26 cellular contexts compared by ENCODE assay signal in the genomic region with DNA sequence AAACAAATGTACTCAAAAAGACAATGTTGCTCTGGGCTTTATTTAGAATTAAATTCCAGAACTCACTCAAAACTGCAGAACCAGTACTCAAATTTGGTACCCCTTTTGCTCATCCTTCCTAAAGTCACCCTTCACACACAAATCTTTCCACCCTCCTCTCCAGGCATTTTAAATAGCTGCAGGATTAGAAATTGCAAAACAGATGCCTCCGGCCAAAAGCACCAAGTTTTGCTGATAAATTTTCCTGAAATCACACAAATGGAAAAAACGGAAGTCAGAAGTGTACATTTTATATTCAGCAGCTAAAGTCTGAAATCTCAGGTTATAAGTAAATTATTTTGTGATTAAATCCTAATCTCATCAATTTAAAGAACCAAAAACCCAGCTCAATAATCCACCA.
DNase-seq lines count a peak whose midpoint lies in the region; ATAC-seq and TF ChIP-seq lines count a peak whose summit lies in the region.
"Had no signal": no experiment of that assay in that cellular context is flagged by ENCODE, and none has a peak within 500 bp of the region (broad histone marks: within the 10 kb centered on the region; RNA-seq: fewer than 3 reads in every experiment).

No MANE protein-coding gene starts in this region.

- peak overlapping the region; percentile 85 for H3K4me3 ChIP-seq in endocrine pancreas (ENCODE audit: control insufficient read depth, insufficient read depth, low read length)
- H3K4me3 ChIP-seq in CD4-positive, alpha-beta memory T cell (ENCODE audit: low read length in 2 of 2), result no peak overlapping the region
- H3K4me3 ChIP-seq: breast epithelium, lower lobe of right lung, mucosa of descending colon, suprapubic skin had no signal

- no peak overlapping the region for H3K4me3 Mint-ChIP-seq in type B pancreatic cell
- no peak overlapping the region for H3K4me3 Mint-ChIP-seq in CD4-positive, alpha-beta memory T cell
- no peak overlapping the region for H3K4me3 Mint-ChIP-seq in activated CD4-positive, alpha-beta T cell treated with anti-CD3 and anti-CD28 coated beads for 36 hours
- H3K4me3 Mint-ChIP-seq: activated CD8-positive, alpha-beta T cell treated with anti-CD3 and anti-CD28 coated beads, Interleukin-2, amount 10 ng/mL, durations not matched to agents 7 days and 5 days; activated naive CD4-positive, alpha-beta T cell treated with anti-CD3 and anti-CD28 coated beads, Interleukin-2, amount 10 ng/mL, durations not matched to agents 7 days and 5 days; activated T-helper 17 cell treated with anti-CD3 and anti-CD28 coated beads, Interleukin-2, amount 50 U/mL, for 72 hours; nephron; stimulated activated naive B cell treated with anti-CD40 and anti-IgM and Interleukin-4, amounts not matched to agents 10 μg/mL and 1 μg/mL and 100 μg/mL, for 72 hours; T-helper 17 cell had no signal

- intact Hi-C loops in CD4-positive, alpha-beta memory T cell (cut with micrococcal nuclease), result no loop called here
- intact Hi-C loops in activated CD4-positive, alpha-beta T cell treated with anti-CD3 and anti-CD28 coated beads for 36 hours (cut with DNase I, micrococcal nuclease), result no loop called here

- peak overlapping the region; percentile 20 for H3K27ac Mint-ChIP-seq in type B pancreatic cell
- H3K27ac Mint-ChIP-seq in CD4-positive, alpha-beta memory T cell, result no peak overlapping the region
- no peak overlapping the region for H3K27ac Mint-ChIP-seq in activated CD4-positive, alpha-beta T cell treated with anti-CD3 and anti-CD28 coated beads for 36 hours
- H3K27ac Mint-ChIP-seq: activated CD8-positive, alpha-beta T cell treated with anti-CD3 and anti-CD28 coated beads, Interleukin-2, amount 10 ng/mL, durations not matched to agents 7 days and 5 days; activated naive CD4-positive, alpha-beta T cell treated with anti-CD3 and anti-CD28 coated beads, Interleukin-2, amount 10 ng/mL, durations not matched to agents 7 days and 5 days; activated T-helper 17 cell treated with anti-CD3 and anti-CD28 coated beads, Interleukin-2, amount 50 U/mL, for 72 hours; nephron; stimulated activated naive B cell treated with anti-CD40 and anti-IgM and Interleukin-4, amounts not matched to agents 10 μg/mL and 1 μg/mL and 100 μg/mL, for 72 hours; T-helper 17 cell had no signal

- no peaks in the 10 kb centered on the region for H3K36me3 ChIP-seq in endocrine pancreas (ENCODE audit: control insufficient read depth, insufficient read depth, low read length)
- no peaks in the 10 kb centered on the region for H3K36me3 ChIP-seq in CD4-positive, alpha-beta memory T cell (ENCODE audit: insufficient read depth, low read length)
- H3K36me3 ChIP-seq: breast epithelium, heart left ventricle, lower lobe of right lung, suprapubic skin had no signal

- H3K27me3 Mint-ChIP-seq in type B pancreatic cell, result no peaks in the 10 kb centered on the region
- H3K27me3 Mint-ChIP-seq in CD4-positive, alpha-beta memory T cell, result peaks cover 2 to 4% of the 10 kb centered on the region in 2 donors
- H3K27me3 Mint-ChIP-seq in activated CD4-positive, alpha-beta T cell treated with anti-CD3 and anti-CD28 coated beads for 36 hours, result no peaks in the 10 kb centered on the region
- H3K27me3 Mint-ChIP-seq: activated naive CD4-positive, alpha-beta T cell treated with anti-CD3 and anti-CD28 coated beads, Interleukin-2, amount 10 ng/mL, durations not matched to agents 7 days and 5 days; activated T-helper 17 cell treated with anti-CD3 and anti-CD28 coated beads, Interleukin-2, amount 50 U/mL, for 72 hours; stimulated activated naive B cell treated with anti-CD40 and anti-IgM and Interleukin-4, amounts not matched to agents 10 μg/mL and 1 μg/mL and 100 μg/mL, for 72 hours had no signal

- no peaks in the 10 kb centered on the region for H3K9me3 Mint-ChIP-seq in type B pancreatic cell
- no peaks in the 10 kb centered on the region for H3K9me3 Mint-ChIP-seq in CD4-positive, alpha-beta memory T cell
- no peaks in the 10 kb centered on the region for H3K9me3 Mint-ChIP-seq in activated CD4-positive, alpha-beta T cell treated with anti-CD3 and anti-CD28 coated beads for 36 hours (ENCODE audit: low read depth)
- H3K9me3 Mint-ChIP-seq: activated naive CD4-positive, alpha-beta T cell treated with anti-CD3 and anti-CD28 coated beads, Interleukin-2, amount 10 ng/mL, durations not matched to agents 7 days and 5 days; activated T-helper 17 cell treated with anti-CD3 and anti-CD28 coated beads, Interleukin-2, amount 50 U/mL, for 72 hours; nephron; stimulated activated naive B cell treated with anti-CD40 and anti-IgM and Interleukin-4, amounts not matched to agents 10 μg/mL and 1 μg/mL and 100 μg/mL, for 72 hours had no signal

- H3K9me3 ChIP-seq in endocrine pancreas (ENCODE audit: control insufficient read depth, low read length), result no peaks in the 10 kb centered on the region
- no peaks in the 10 kb centered on the region for H3K9me3 ChIP-seq in CD4-positive, alpha-beta memory T cell (ENCODE audit: control insufficient read depth in 1 of 2, low read length in 2 of 2)
- H3K9me3 ChIP-seq: breast epithelium, heart left ventricle, lower lobe of right lung, mucosa of descending colon, suprapubic skin had no signal

- DNase-seq in NCI-H524 (lab: John Stamatoyannopoulos, UW) (peak; percentile 6 to 54), NCI-H524 treated with DMSO at 0.1 percent for 48 hours (lab: John Stamatoyannopoulos, UW) (no peak), left lobe of liver (ENCODE audit: low spot score) (no peak), type B pancreatic cell (ENCODE audit: extremely low spot score, unreplicated experiment) (no peak), dedifferentiated amniotic fluid mesenchymal stem cell (ENCODE audit: extremely low spot score) (no peak)
- DNase-seq in CD4-positive, alpha-beta memory T cell, result no peak
- no peak for DNase-seq in activated CD4-positive, alpha-beta T cell treated with anti-CD3 and anti-CD28 coated beads for 36 hours
- DNase-seq: 8988T; activated CD8-positive, alpha-beta T cell treated with anti-CD3 and anti-CD28 coated beads, Interleukin-2, amount 10 ng/mL, durations not matched to agents 7 days and 5 days; activated naive CD4-positive, alpha-beta T cell treated with anti-CD3 and anti-CD28 coated beads, Interleukin-2, amount 10 ng/mL, durations not matched to agents 7 days and 5 days; GOT3; heart left ventricle; lower lobe of right lung; mucosa of descending colon; NCI-H1092; NCI-H187; NCI-H510A; stimulated activated naive B cell treated with anti-CD40 and anti-IgM and Interleukin-4, amounts not matched to agents 10 μg/mL and 1 μg/mL and 100 μg/mL, for 72 hours; T-helper 17 cell had no signal

- no peaks in the 10 kb centered on the region for H3K27me3 ChIP-seq in endocrine pancreas (ENCODE audit: control insufficient read depth, insufficient read depth, low read length)
- H3K27me3 ChIP-seq in CD4-positive, alpha-beta memory T cell (ENCODE audit: insufficient read depth, low read length), result no peaks in the 10 kb centered on the region
- H3K27me3 ChIP-seq: breast epithelium, heart left ventricle, suprapubic skin had no signal

- H3K27ac ChIP-seq in CD4-positive, alpha-beta memory T cell (ENCODE audit: low read depth, low read length), result no peak overlapping the region
- H3K27ac ChIP-seq: breast epithelium, C4-2B, heart left ventricle, lower lobe of right lung, suprapubic skin had no signal

- POLR2A ChIA-PET in CD4-positive, alpha-beta memory T cell (lab: Charles Lee; ENCODE audit: partially characterized antibody), result no interaction called here
- POLR2A ChIA-PET in activated CD4-positive, alpha-beta T cell treated with anti-CD3 and anti-CD28 coated beads for 36 hours (lab: Charles Lee), result no interaction called here

- no peak for TF ChIP-seq CTCF in type B pancreatic cell (conservative IDR thresholded peaks at IDR 0.05)

- peaks cover 4% of the 10 kb centered on the region for H3K4me1 Mint-ChIP-seq in type B pancreatic cell (ENCODE audit: unreplicated experiment)
- no peaks in the 10 kb centered on the region for H3K4me1 Mint-ChIP-seq in CD4-positive, alpha-beta memory T cell
- no peaks in the 10 kb centered on the region for H3K4me1 Mint-ChIP-seq in activated CD4-positive, alpha-beta T cell treated with anti-CD3 and anti-CD28 coated beads for 36 hours
- H3K4me1 Mint-ChIP-seq: activated naive CD4-positive, alpha-beta T cell treated with anti-CD3 and anti-CD28 coated beads, Interleukin-2, amount 10 ng/mL, durations not matched to agents 7 days and 5 days; activated T-helper 17 cell treated with anti-CD3 and anti-CD28 coated beads, Interleukin-2, amount 50 U/mL, for 72 hours; T-helper 17 cell had no signal

- peak; percentile 37 for ATAC-seq in left lobe of liver
- no peak for ATAC-seq in activated CD4-positive, alpha-beta T cell treated with anti-CD3 and anti-CD28 coated beads for 36 hours
- ATAC-seq: activated CD8-positive, alpha-beta T cell treated with anti-CD3 and anti-CD28 coated beads, Interleukin-2, amount 10 ng/mL, durations not matched to agents 7 days and 5 days; activated T-helper 17 cell treated with anti-CD3 and anti-CD28 coated beads, Interleukin-2, amount 50 U/mL, for 72 hours; heart left ventricle; lower lobe of right lung; mucosa of descending colon; Right ventricle myocardium inferior; stimulated activated naive B cell treated with anti-CD40 and anti-IgM and Interleukin-4, amounts not matched to agents 10 μg/mL and 1 μg/mL and 100 μg/mL, for 72 hours; T-helper 17 cell had no signal

- H3K36me3 Mint-ChIP-seq in type B pancreatic cell, result no peaks in the 10 kb centered on the region
- no peaks in the 10 kb centered on the region for H3K36me3 Mint-ChIP-seq in CD4-positive, alpha-beta memory T cell
- no peaks in the 10 kb centered on the region for H3K36me3 Mint-ChIP-seq in activated CD4-positive, alpha-beta T cell treated with anti-CD3 and anti-CD28 coated beads for 36 hours (ENCODE audit: low read depth)
- H3K36me3 Mint-ChIP-seq: activated naive CD4-positive, alpha-beta T cell treated with anti-CD3 and anti-CD28 coated beads, Interleukin-2, amount 10 ng/mL, durations not matched to agents 7 days and 5 days; stimulated activated naive B cell treated with anti-CD40 and anti-IgM and Interleukin-4, amounts not matched to agents 10 μg/mL and 1 μg/mL and 100 μg/mL, for 72 hours had no signal

- CTCF ChIA-PET in CD4-positive, alpha-beta memory T cell (lab: Charles Lee; ENCODE audit: partially characterized antibody), result no interaction called here
- CTCF ChIA-PET in activated CD4-positive, alpha-beta T cell treated with anti-CD3 and anti-CD28 coated beads for 36 hours (lab: Charles Lee), result interaction anchor here (0.9 to 1.0 kb wide), 3 partner anchors 9 to 137 kb away, joined by 3 read pairs; no protein-coding TSS in a partner anchor

- H3K9ac ChIP-seq in endocrine pancreas (ENCODE audit: control insufficient read depth, insufficient read depth, low read length), result no peak overlapping the region

- peaks cover 14% of the 10 kb centered on the region for H3K4me1 ChIP-seq in endocrine pancreas (ENCODE audit: control insufficient read depth, insufficient read depth, low read length)
- no peaks in the 10 kb centered on the region for H3K4me1 ChIP-seq in CD4-positive, alpha-beta memory T cell (ENCODE audit: insufficient read depth, low read length)
- H3K4me1 ChIP-seq: breast epithelium, lower lobe of right lung, suprapubic skin had no signal

Comparison
In these comparisons a context has a peak if more than half of its experiments do, and no peak if none do; other contexts are left out.
1. DNase-seq: peak in NCI-H524 (2 of 2); none in NCI-H524 treated with DMSO at 0.1 percent for 48 hours (single experiment), left lobe of liver (single experiment), type B pancreatic cell (single experiment), CD4-positive, alpha-beta memory T cell (0 of 5), activated CD4-positive, alpha-beta T cell treated with anti-CD3 and anti-CD28 coated beads for 36 hours (single experiment) and dedifferentiated amniotic fluid mesenchymal stem cell (single experiment).